In genomic region chr6:28360961-28361360, GRCh38 we compare ENCODE assay signal across 27 cellular contexts.
"Had no signal": no experiment of that assay in that cellular context is flagged by ENCODE, and none has a peak within 500 bp of the region (broad histone marks: within the 10 kb centered on the region; RNA-seq: fewer than 3 reads in every experiment).

No MANE protein-coding gene starts in this region.

- H3K4me1 ChIP-seq: uterus had no signal

- H3K27ac ChIP-seq: stomach, suprapubic skin, testis, thoracic aorta, thyroid gland, tibial artery, tibial nerve, transverse colon, upper lobe of left lung, upper lobe of right lung, uterus, vagina had no signal

- H3K27me3 ChIP-seq: stomach, suprapubic skin, testis, thyroid gland, tibial artery, tibial nerve, transverse colon, upper lobe of left lung, upper lobe of right lung, uterus, vagina had no signal

- H3K36me3 ChIP-seq: uterus had no signal

- H3K4me3 ChIP-seq: stomach, suprapubic skin, testis, thoracic aorta, thyroid gland, tibial artery, tibial nerve, transverse colon, upper lobe of left lung, upper lobe of right lung, uterus, vagina had no signal

- ATAC-seq: stimulated activated effector memory CD8-positive, alpha-beta T cell treated with anti-CD3 and anti-CD28 coated beads, Interleukin-12 subunit alpha, Interleukin-12 subunit beta, amount 100 ng/mL, for 72 hours; stimulated activated memory B cell treated with anti-CD40 and anti-IgM and Interleukin-4, amounts not matched to agents 10 μg/mL and 1 μg/mL and 100 μg/mL, for 72 hours; stimulated activated naive B cell treated with anti-CD40 and anti-IgM and Interleukin-4, amounts not matched to agents 10 μg/mL and 1 μg/mL and 100 μg/mL, for 72 hours; stimulated activated naive CD8-positive, alpha-beta T cell treated with anti-CD3 and anti-CD28 coated beads, Interleukin-15, amount 100 ng/mL, for 72 hours; stimulated activated naive CD8-positive, alpha-beta T cell treated with anti-CD3 and anti-CD28 coated beads, Interleukin-15, Interleukin-2, amounts not matched to agents 100 U/mL and 50 U/mL, for 24 hours; upper lobe of right lung had no signal

- H3K9me3 ChIP-seq: stomach, suprapubic skin, testis, thoracic aorta, thyroid gland, tibial artery, tibial nerve, transverse colon, upper lobe of left lung, upper lobe of right lung, uterus, vagina had no signal

- FAIRE-seq: urothelium cell line had no signal

- DNase-seq: stimulated activated CD4-positive, alpha-beta T cell treated with anti-CD3 and anti-CD28 coated beads, Interleukin-2, amount 100 ng/mL, for 48 hours; stimulated activated CD4-positive, alpha-beta T cell treated with anti-CD3 and anti-CD28 coated beads, Interleukin-4, amount 100 ng/mL, for 1 hour; stimulated activated CD4-positive, alpha-beta T cell treated with anti-CD3 and anti-CD28 coated beads, Interleukin-4, amount 100 ng/mL, for 24 hours; stimulated activated CD4-positive, alpha-beta T cell treated with anti-CD3 and anti-CD28 coated beads, Interleukin-4, amount 100 ng/mL, for 4 hours; stimulated activated CD8-positive, alpha-beta memory T cell treated with anti-CD3 and anti-CD28 coated beads, Interleukin-4, amount 100 ng/mL, for 48 hours; stimulated activated naive B cell treated with anti-CD40 and anti-IgM and Interleukin-4, amounts not matched to agents 10 μg/mL and 1 μg/mL and 100 μg/mL, for 72 hours; stimulated activated naive CD4-positive, alpha-beta T cell; stimulated activated naive CD4-positive, alpha-beta T cell treated with Interleukin-2 at 50 U/mL for 16 hours; stimulated activated naive CD8-positive, alpha-beta T cell treated with anti-CD3 and anti-CD28 coated beads, Interleukin-15, amount 100 ng/mL, for 72 hours; stimulated activated naive CD8-positive, alpha-beta T cell treated with anti-CD3 and anti-CD28 coated beads, Interleukin-15, Interleukin-2, amounts not matched to agents 100 U/mL and 50 U/mL, for 24 hours; stomach; substantia nigra; testis; thyroid gland; tibial artery; transverse colon; trophoblast cell; upper lobe of left lung; upper lobe of right lung; uterus had no signal
